ENCODE assay signal across 8 cellular contexts in the genomic region with DNA sequence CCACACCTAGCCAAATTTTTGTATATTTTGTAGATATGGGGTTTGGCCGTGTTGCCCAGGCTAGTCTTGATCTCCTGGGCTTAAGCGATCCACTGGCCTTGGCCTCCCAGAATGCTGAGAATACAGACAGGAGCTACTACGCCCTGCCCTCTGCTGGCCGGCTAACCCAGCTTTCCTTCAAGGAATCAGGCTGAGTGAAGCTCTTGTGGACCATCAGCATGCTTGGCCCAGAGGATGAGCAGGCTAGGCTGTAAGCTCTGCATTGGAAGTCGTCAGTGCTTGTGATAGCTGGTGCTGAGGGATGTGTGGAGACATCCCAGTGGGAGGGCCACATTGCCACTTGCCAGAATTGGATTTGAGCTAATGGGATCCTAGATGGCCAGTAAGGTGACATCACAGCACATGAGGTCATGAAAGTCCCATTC.
DNase-seq lines count a peak whose midpoint lies in the region; ATAC-seq, FAIRE-seq and TF ChIP-seq lines count a peak whose summit lies in the region.

No MANE protein-coding gene starts in this region.

- no peak overlapping the region for H3K27ac Mint-ChIP-seq in nephron progenitor cell

- TF ChIP-seq RAD21 in H1 (IDR thresholded peaks at IDR 0.05 in 1 of 2, conservative IDR thresholded peaks at IDR 0.05 in 1 of 2; ENCODE audit: low read depth in 2 of 2, low read length in 2 of 2) = peak in 1 of 2 experiments; percentile 31; a peak in 2 of 4 replicates

- no peak for TF ChIP-seq EP300 in H1 (IDR thresholded peaks at IDR 0.05; ENCODE audit: borderline replicate concordance in 1 of 2, low read depth in 2 of 2, low read length in 2 of 2)

- no peak overlapping the region for H2BK12ac ChIP-seq in H1 (ENCODE audit: low read depth, low read length)
- H2BK12ac ChIP-seq in neuronal stem cell (ENCODE audit: low read length) = no peak overlapping the region

- H2BK5ac ChIP-seq in H1 (ENCODE audit: low read depth, low read length) = no peak overlapping the region
- peak overlapping the region; percentile 29 for H2BK5ac ChIP-seq in neuronal stem cell (ENCODE audit: low read length)

- H3K14ac ChIP-seq in H1 (ENCODE audit: insufficient read length) = no peak overlapping the region
- H3K14ac ChIP-seq in neuronal stem cell (ENCODE audit: low read length) = no peak overlapping the region

- H3K4me3 ChIP-seq in Loucy (ENCODE audit: low read length, poor library complexity, severe bottlenecking) (no peak overlapping the region), H1 (ENCODE audit: extremely low read depth in 1 of 4, insufficient read depth in 2 of 4, low read depth in 3 of 4, low read length in 4 of 4) (no peak overlapping the region), neuronal stem cell (ENCODE audit: low read length in 2 of 2) (no peak overlapping the region)

- no peaks in the 10 kb centered on the region for H3K9me3 Mint-ChIP-seq in nephron progenitor cell

- H3K4me2 ChIP-seq in Loucy (ENCODE audit: low read depth, low read length, poor library complexity, severe bottlenecking) = no peak overlapping the region
- H3K4me2 ChIP-seq in H1 (ENCODE audit: insufficient read depth in 1 of 2, low read depth in 2 of 2, low read length in 2 of 2) = no peak overlapping the region
- H3K4me2 ChIP-seq in neuronal stem cell (ENCODE audit: insufficient read depth, low read length, poor library complexity, severe bottlenecking) = no peak overlapping the region

- H3K9ac ChIP-seq in Loucy (ENCODE audit: low read depth, low read length, poor library complexity, severe bottlenecking) (no peak overlapping the region), H1 (replicated peaks in 1 of 4; ENCODE audit: extremely low read depth in 1 of 4, low read depth in 3 of 4, low read length in 3 of 4) (no peak overlapping the region), neuronal stem cell (ENCODE audit: low read depth, low read length, poor library complexity) (no peak overlapping the region)

- DNase-seq in H1 (ENCODE audit: low read depth in 1 of 2, low spot score in 2 of 2) (no peak), neuronal stem cell (ENCODE audit: low spot score) (no peak), T-helper 1 cell (no peak), nephron progenitor cell (no peak), DMS79 (lab: John Stamatoyannopoulos, UW) (no peak)

- no peak overlapping the region for H2AFZ ChIP-seq in Loucy (ENCODE audit: low read length)
- H2AFZ ChIP-seq in H1 (ENCODE audit: low read length) = no peak overlapping the region
- H2AFZ ChIP-seq in neuronal stem cell (ENCODE audit: low read length) = no peak overlapping the region

- peaks cover 38% of the 10 kb centered on the region for H3K36me3 Mint-ChIP-seq in nephron progenitor cell (ENCODE audit: low read depth)

- H4K20me1 ChIP-seq in Loucy (ENCODE audit: insufficient read depth, low read length, poor library complexity, severe bottlenecking) = peaks cover 4% of the 10 kb centered on the region
- H4K20me1 ChIP-seq in H1 (replicated peaks in 1 of 2; ENCODE audit: control insufficient read depth in 1 of 2, insufficient read depth in 2 of 2, low read length in 2 of 2) = peaks cover 0 to 15% of the 10 kb centered on the region in 2 experiments

- ATAC-seq in HG03039 (IDR thresholded peaks at IDR 0.05; ENCODE audit: unreplicated experiment) = no peak

- H3K27me3 ChIP-seq in Loucy (ENCODE audit: insufficient read depth, low read length, poor library complexity, severe bottlenecking) (no peaks in the 10 kb centered on the region), H1 (replicated peaks in 1 of 4; ENCODE audit: control insufficient read depth in 3 of 4, extremely low read depth in 1 of 4, insufficient read depth in 3 of 4, low read length in 3 of 4) (no peaks in the 10 kb centered on the region), neuronal stem cell (ENCODE audit: control insufficient read depth in 3 of 3, insufficient read depth in 3 of 3, low read depth in 1 of 3, low read length in 3 of 3) (no peaks in the 10 kb centered on the region)

- no peaks in the 10 kb centered on the region for H3K79me1 ChIP-seq in H1 (ENCODE audit: low read depth, low read length)
- peaks cover 11% of the 10 kb centered on the region for H3K79me1 ChIP-seq in neuronal stem cell (ENCODE audit: low read depth, low read length)

- H3K56ac ChIP-seq in H1 (replicated peaks; ENCODE audit: insufficient read length, low read depth, low read length) = no peak overlapping the region

- H3K23ac ChIP-seq in H1 (ENCODE audit: insufficient read length) = no peak overlapping the region
- peak overlapping the region; percentile 44 for H3K23ac ChIP-seq in neuronal stem cell (ENCODE audit: low read depth, low read length, poor library complexity)

- WGBS in H1 (ENCODE audit: extremely low coverage in 1 of 2, insufficient coverage in 1 of 2, insufficient read length in 1 of 2, insufficient replicate concordance in 2 of 2, low coverage in 1 of 2, low lambda C conversion rate in 2 of 2, missing lambda C conversion rate in 1 of 2), 2 experiments = 95% methylated on average over 5 of the region's 5 CpGs; no CpG with 5 or more reads in 1 of the 2 experiments
- no CpG with 5 or more reads among the region's 5 CpGs for WGBS in neuronal stem cell (ENCODE audit: extremely low coverage in 2 of 2, insufficient read length in 2 of 2, insufficient replicate concordance in 1 of 2), 2 donors

- H3K9me3 ChIP-seq in Loucy (ENCODE audit: insufficient read depth, low read depth, low read length) = no peaks in the 10 kb centered on the region
- no peaks in the 10 kb centered on the region for H3K9me3 ChIP-seq in H1 (ENCODE audit: insufficient read depth in 2 of 2, low read depth in 1 of 2, low read length in 1 of 2)
- peaks cover 0 to 1% of the 10 kb centered on the region in 2 donors for H3K9me3 ChIP-seq in neuronal stem cell (replicated peaks in 1 of 2; ENCODE audit: control insufficient read depth in 2 of 2, insufficient read depth in 1 of 2, low read depth in 1 of 2, low read length in 2 of 2)

- H3K4me3 Mint-ChIP-seq in nephron progenitor cell = no peak overlapping the region

- H3K27me3 Mint-ChIP-seq in nephron progenitor cell (ENCODE audit: low read depth, poor library complexity) = no peaks in the 10 kb centered on the region

- H3K18ac ChIP-seq in H1 (ENCODE audit: extremely low read depth, low read length) = no peak overlapping the region
- H3K18ac ChIP-seq in neuronal stem cell (ENCODE audit: low read length) = no peak overlapping the region

- no peak overlapping the region for H2BK120ac ChIP-seq in H1 (replicated peaks; ENCODE audit: low read depth, low read length)
- no peak overlapping the region for H2BK120ac ChIP-seq in neuronal stem cell (ENCODE audit: low read depth, low read length)

- POLR2A ChIA-PET in H1 (lab: Charles Lee; ENCODE audit: partially characterized antibody) = interaction anchor here (1.2 kb wide), 1 partner anchor 21 kb away, joined by 5 read pairs; no protein-coding TSS in a partner anchor

- FAIRE-seq in H1 (lab: Jason Lieb, UNC) = no peak

- H2AK5ac ChIP-seq in H1 (ENCODE audit: low read depth, low read length) (no peak overlapping the region), neuronal stem cell (ENCODE audit: low read depth, low read length) (no peak overlapping the region)

- peaks cover 27% of the 10 kb centered on the region for H3K4me1 ChIP-seq in Loucy (ENCODE audit: insufficient read depth, low read length, poor library complexity, severe bottlenecking)
- no peaks in the 10 kb centered on the region for H3K4me1 ChIP-seq in H1 (replicated peaks in 1 of 4; ENCODE audit: control insufficient read depth in 3 of 4, insufficient read depth in 4 of 4, low read length in 3 of 4)
- H3K4me1 ChIP-seq in neuronal stem cell (ENCODE audit: control insufficient read depth in 2 of 2, insufficient read depth in 1 of 2, low read depth in 1 of 2, low read length in 2 of 2) = no peaks in the 10 kb centered on the region

- no peaks in the 10 kb centered on the region; the same call in 1 of the 2 replicates for H3F3A ChIP-seq in Loucy (ENCODE audit: low read depth)

- no peak overlapping the region for H2BK20ac ChIP-seq in H1 (ENCODE audit: low read length)

- H3K4ac ChIP-seq in H1 (replicated peaks; ENCODE audit: insufficient read length, low read depth, low read length) (no peak overlapping the region), neuronal stem cell (ENCODE audit: low read length) (no peak overlapping the region)

- H3K9me2 ChIP-seq in Loucy (replicated peaks; ENCODE audit: low read depth, low read length) = no peaks in the 10 kb centered on the region

- TF ChIP-seq POLR2A in H1 (IDR thresholded peaks at IDR 0.05; ENCODE audit: control extremely low read depth in 1 of 2, low read depth in 2 of 2, low read length in 2 of 2) = no peak

- H4K91ac ChIP-seq in H1 (replicated peaks; ENCODE audit: insufficient read length, low read length) (no peak overlapping the region), neuronal stem cell (ENCODE audit: low read depth, low read length, poor library complexity) (no peak overlapping the region)

- H4K5ac ChIP-seq in H1 (ENCODE audit: insufficient read length, low read depth, low read length) = no peak overlapping the region

- TF ChIP-seq CTCF in C4-2B (conservative IDR thresholded peaks at IDR 0.05) = peak; percentile 41
- peak; percentile 30; the same call in 1 of the 2 replicates for TF ChIP-seq CTCF in Loucy (conservative IDR thresholded peaks at IDR 0.05; ENCODE audit: low read length)
- TF ChIP-seq CTCF in H1 (IDR thresholded peaks at IDR 0.05; ENCODE audit: control extremely low read depth in 1 of 3, insufficient read depth in 1 of 3, low read depth in 1 of 3, low read length in 3 of 3) = peak; percentile 43 to 58 (median 56)
- TF ChIP-seq CTCF in nephron progenitor cell (IDR thresholded peaks at IDR 0.05) = no peak

- no peaks in the 10 kb centered on the region for H3K4me1 Mint-ChIP-seq in nephron progenitor cell

- peaks cover 75% of the 10 kb centered on the region; the same call in 1 of the 2 replicates for H3K36me3 ChIP-seq in Loucy (ENCODE audit: insufficient read depth, low read length)
- peaks cover 12 to 37% (median 23%) of the 10 kb centered on the region in 4 experiments; a peak in 6 of 8 replicates for H3K36me3 ChIP-seq in H1 (ENCODE audit: control insufficient read depth in 2 of 4, insufficient read depth in 4 of 4, low read length in 3 of 4)
- H3K36me3 ChIP-seq in neuronal stem cell (replicated peaks in 1 of 2; ENCODE audit: control insufficient read depth in 2 of 2, insufficient read depth in 2 of 2, low read length in 2 of 2) = peaks cover 53 to 87% of the 10 kb centered on the region in 2 donors

- no peaks in the 10 kb centered on the region for H3K23me2 ChIP-seq in H1 (ENCODE audit: low read depth, low read length)

- CTCF ChIA-PET in H1 (lab: Charles Lee; ENCODE audit: partially characterized antibody) = interaction anchor here (0.5 to 18.2 kb wide), 25 partner anchors 7 to 454 kb away, joined by 3 to 366 read pairs (median 3); partner anchors contain the start of gene KLHL22

- no peak overlapping the region for H3K27ac ChIP-seq in C4-2B
- H3K27ac ChIP-seq in H1 (ENCODE audit: low read depth, low read length) = no peak overlapping the region
- H3K27ac ChIP-seq in neuronal stem cell (replicated peaks; ENCODE audit: low read length) = no peak overlapping the region

- H2BK15ac ChIP-seq in H1 (ENCODE audit: low read length) = no peak overlapping the region
- no peak overlapping the region for H2BK15ac ChIP-seq in neuronal stem cell (ENCODE audit: low read length)

- H3K79me2 ChIP-seq in Loucy (ENCODE audit: insufficient read depth, low read length) = no peaks in the 10 kb centered on the region; the same call in 1 of the 2 replicates
- H3K79me2 ChIP-seq in H1 (ENCODE audit: control insufficient read depth in 1 of 2, insufficient read depth in 2 of 2, low read length in 2 of 2) = no peaks in the 10 kb centered on the region

- H4K8ac ChIP-seq in H1 (ENCODE audit: extremely low read depth, insufficient read depth, low read length) (no peak overlapping the region), neuronal stem cell (ENCODE audit: low read depth, low read length) (no peak overlapping the region)
